ENCODE assay signal across 1 cellular context in genomic region chr2:108382196-108382595, GRCh38.
TF ChIP-seq lines count a peak whose summit lies in the region.

No MANE protein-coding gene starts in this region.

TF ChIP-seq in K562, 482 proteins besides CTCF, POLR2A, EP300 and RAD21 (continued from another document):
- no peak for TF ChIP-seq ZBTB9 (CRISPR knock-in tag; IDR thresholded peaks at IDR 0.05)
- no peak for TF ChIP-seq TAF9B (IDR thresholded peaks at IDR 0.05; ENCODE audit: partially characterized antibody)
- TF ChIP-seq NCOA6 (IDR thresholded peaks at IDR 0.05), result no peak
- TF ChIP-seq, protein P1, sequence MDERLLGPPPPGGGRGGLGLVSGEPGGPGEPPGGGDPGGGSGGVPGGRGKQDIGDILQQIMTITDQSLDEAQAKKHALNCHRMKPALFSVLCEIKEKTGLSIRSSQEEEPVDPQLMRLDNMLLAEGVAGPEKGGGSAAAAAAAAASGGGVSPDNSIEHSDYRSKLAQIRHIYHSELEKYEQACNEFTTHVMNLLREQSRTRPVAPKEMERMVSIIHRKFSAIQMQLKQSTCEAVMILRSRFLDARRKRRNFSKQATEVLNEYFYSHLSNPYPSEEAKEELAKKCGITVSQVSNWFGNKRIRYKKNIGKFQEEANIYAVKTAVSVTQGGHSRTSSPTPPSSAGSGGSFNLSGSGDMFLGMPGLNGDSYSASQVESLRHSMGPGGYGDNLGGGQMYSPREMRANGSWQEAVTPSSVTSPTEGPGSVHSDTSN (CRISPR knock-in tag; IDR thresholded peaks at IDR 0.05; ENCODE audit: low read depth), result no peak
- TF ChIP-seq, protein P1 (tag; conservative IDR thresholded peaks at IDR 0.05; ENCODE audit: low read depth), result no peak
- no peak for TF ChIP-seq ZNF75A (CRISPR knock-in tag; IDR thresholded peaks at IDR 0.05)
- TF ChIP-seq EZH2 (IDR thresholded peaks at IDR 0.05; ENCODE audit: borderline replicate concordance, low read depth, low read length), result no peak
- no peak for TF ChIP-seq ZNF431 (CRISPR knock-in tag; IDR thresholded peaks at IDR 0.05)
